In the genomic region with DNA sequence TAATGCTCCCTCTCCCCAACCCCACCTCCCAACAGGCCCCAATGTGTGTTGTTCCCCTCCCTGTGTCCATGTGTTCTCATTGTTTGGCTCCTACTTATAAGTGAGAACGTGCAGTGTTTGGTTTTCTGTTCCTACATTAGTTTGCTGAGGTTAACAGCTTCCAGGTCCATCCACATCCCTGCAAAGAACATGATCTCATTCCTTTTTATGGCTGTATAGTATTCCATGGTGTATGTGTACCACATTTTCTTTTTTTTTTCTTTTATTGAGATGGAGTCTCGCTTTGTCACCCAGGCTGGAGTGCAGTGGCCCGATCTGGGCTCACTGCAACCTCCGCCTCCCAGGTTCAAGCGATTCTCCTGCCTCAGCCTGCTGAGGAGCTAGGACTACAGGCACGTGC, we compare ENCODE assay signal across 8 cellular contexts.
DNase-seq lines count a peak whose midpoint lies in the region; ATAC-seq and TF ChIP-seq lines count a peak whose summit lies in the region.
"Not testable (repeated sequence)": the region's sequence is repeated elsewhere in the genome, so short reads cannot be mapped to it uniquely, and the experiment has no call there.

No MANE protein-coding gene starts in this region.

- H3K4me3 ChIP-seq in CD4-positive, alpha-beta memory T cell (ENCODE audit: low read length in 2 of 2); HEK293 (ENCODE audit: low read depth, low read length); skin epidermis: not testable (repeated sequence)

- H3K27ac Mint-ChIP-seq in CD14-positive monocyte (peak overlapping the region in 6 of 7 donors; percentile 57 to 95 (median 82)), T-helper 17 cell (peak overlapping the region; percentile 19), immature natural killer cell (peak overlapping the region in 5 of 6 donors; percentile 7 to 86 (median 60))
- peak overlapping the region in 5 of 7 donors; percentile 54 to 92 (median 81) for H3K27ac Mint-ChIP-seq in CD4-positive, alpha-beta memory T cell
- peak overlapping the region; percentile 68 for H3K27ac Mint-ChIP-seq in central memory CD8-positive, alpha-beta T cell (ENCODE audit: low read depth)
- peak overlapping the region in 9 of 10 donors; percentile 3 to 90 (median 75) for H3K27ac Mint-ChIP-seq in naive thymus-derived CD8-positive, alpha-beta T cell

- not testable (repeated sequence) for H3K9me3 Mint-ChIP-seq in CD14-positive monocyte; CD4-positive, alpha-beta memory T cell; central memory CD8-positive, alpha-beta T cell; immature natural killer cell; naive thymus-derived CD8-positive, alpha-beta T cell

- not testable (repeated sequence) for ATAC-seq in T-helper 17 cell; central memory CD8-positive, alpha-beta T cell (replicated peaks; ENCODE audit: extremely low read depth, poor library complexity, severe bottlenecking); naive thymus-derived CD8-positive, alpha-beta T cell

- not testable (repeated sequence) for H3K36me3 Mint-ChIP-seq in CD14-positive monocyte; CD4-positive, alpha-beta memory T cell; T-helper 17 cell (ENCODE audit: low read depth); central memory CD8-positive, alpha-beta T cell (ENCODE audit: insufficient read depth); naive thymus-derived CD8-positive, alpha-beta T cell
- peaks cover 10 to 18% (median 11%) of the 10 kb centered on the region in 3 donors for H3K36me3 Mint-ChIP-seq in immature natural killer cell

- not testable (repeated sequence) for H3K27me3 ChIP-seq in CD4-positive, alpha-beta memory T cell (ENCODE audit: insufficient read depth, low read length)

- H3K4me1 ChIP-seq in CD4-positive, alpha-beta memory T cell (ENCODE audit: insufficient read depth, low read length) = peaks cover 12% of the 10 kb centered on the region
- not testable (repeated sequence) for H3K4me1 ChIP-seq in HEK293 (ENCODE audit: control insufficient read depth, insufficient read depth, low read length)

- POLR2A ChIA-PET in CD4-positive, alpha-beta memory T cell (lab: Charles Lee; ENCODE audit: partially characterized antibody) = interaction anchor here (1.0 to 2.5 kb wide), 5 partner anchors 26 to 378 kb away, joined by 3 to 24 read pairs (median 4); no protein-coding TSS in a partner anchor
- POLR2A ChIA-PET in HEK293 (lab: Yijun Ruan, JAX) = not testable (repeated sequence)
- POLR2A ChIA-PET in naive thymus-derived CD8-positive, alpha-beta T cell (lab: Charles Lee) = interaction anchor here (0.9 to 1.3 kb wide), 2 partner anchors 9 to 27 kb away, joined by 3 read pairs; no protein-coding TSS in a partner anchor

- not testable (repeated sequence) for H3K27ac ChIP-seq in CD4-positive, alpha-beta memory T cell (ENCODE audit: low read depth, low read length); HEK293 (ENCODE audit: extremely low read depth, low read depth, low read length)
- peak overlapping the region in 11 of 21 experiments; percentile 2 to 78 (median 65) for H3K27ac ChIP-seq in skin epidermis

- H3K27me3 Mint-ChIP-seq in CD14-positive monocyte (ENCODE audit: low read depth in 3 of 3); CD4-positive, alpha-beta memory T cell; T-helper 17 cell; central memory CD8-positive, alpha-beta T cell; immature natural killer cell (ENCODE audit: low read depth in 3 of 3); naive thymus-derived CD8-positive, alpha-beta T cell: not testable (repeated sequence)

- H3K4me3 Mint-ChIP-seq in CD14-positive monocyte; T-helper 17 cell; central memory CD8-positive, alpha-beta T cell: not testable (repeated sequence)
- peak overlapping the region in 4 of 8 donors; percentile 0 to 55 (median 48) for H3K4me3 Mint-ChIP-seq in CD4-positive, alpha-beta memory T cell
- peak overlapping the region in 1 of 5 donors; percentile 7 for H3K4me3 Mint-ChIP-seq in immature natural killer cell
- peak overlapping the region in 2 of 10 donors; percentile 14 to 26 for H3K4me3 Mint-ChIP-seq in naive thymus-derived CD8-positive, alpha-beta T cell

- H3K36me3 ChIP-seq in CD4-positive, alpha-beta memory T cell (ENCODE audit: insufficient read depth, low read length); HEK293 (ENCODE audit: control insufficient read depth in 2 of 2, insufficient read depth in 1 of 2, low read length in 2 of 2): not testable (repeated sequence)

- intact Hi-C loops in CD14-positive monocyte (cut with micrococcal nuclease) = loop anchor here in 1 of 2 donors (5.0 kb wide), 1 partner anchor 38 kb away; no protein-coding TSS in a partner anchor
- intact Hi-C loops in CD4-positive, alpha-beta memory T cell (cut with micrococcal nuclease) = loop anchor here (5.0 kb wide), 1 partner anchor 38 kb away; no protein-coding TSS in a partner anchor

- not testable (repeated sequence) for H3K9me3 ChIP-seq in CD4-positive, alpha-beta memory T cell (ENCODE audit: control insufficient read depth in 1 of 2, low read length in 2 of 2); HEK293 (ENCODE audit: control insufficient read depth, insufficient read depth, low read depth, low read length); T-helper 17 cell (ENCODE audit: control insufficient read depth, low read length, poor library complexity, severe bottlenecking)

- not testable (repeated sequence) for DNase-seq in CD14-positive monocyte (ENCODE audit: low spot score); CD4-positive, alpha-beta memory T cell; T-helper 17 cell; central memory CD8-positive, alpha-beta T cell (ENCODE audit: low spot score in 2 of 2); immature natural killer cell; naive thymus-derived CD8-positive, alpha-beta T cell

- H3K4me1 Mint-ChIP-seq in CD14-positive monocyte (peaks cover 59% of the 10 kb centered on the region), T-helper 17 cell (peaks cover 22% of the 10 kb centered on the region), immature natural killer cell (peaks cover 57 to 79% of the 10 kb centered on the region in 2 donors)
- peaks cover 15 to 43% (median 29%) of the 10 kb centered on the region in 4 donors for H3K4me1 Mint-ChIP-seq in CD4-positive, alpha-beta memory T cell
- peaks cover 70% of the 10 kb centered on the region for H3K4me1 Mint-ChIP-seq in central memory CD8-positive, alpha-beta T cell
- peaks cover 18 to 56% (median 41%) of the 10 kb centered on the region in 4 donors for H3K4me1 Mint-ChIP-seq in naive thymus-derived CD8-positive, alpha-beta T cell

- CTCF ChIA-PET in CD4-positive, alpha-beta memory T cell (lab: Charles Lee; ENCODE audit: partially characterized antibody) = interaction anchor here (0.7 to 2.5 kb wide), 3 partner anchors 27 to 85 kb away, joined by 3 to 8 read pairs (median 4); no protein-coding TSS in a partner anchor
- CTCF ChIA-PET in HEK293 (lab: Yijun Ruan, JAX) = not testable (repeated sequence)

- not testable (repeated sequence) for TF ChIP-seq CTCF in CD14-positive monocyte (IDR thresholded peaks at IDR 0.05); HEK293 (tag by site-specific recombination; IDR thresholded peaks at IDR 0.05)

TF ChIP-seq in HEK293, 187 proteins besides CTCF, POLR2A, EP300 and RAD21:
- peak; percentile 55; the same call in 1 of the 2 replicates for TF ChIP-seq ZNF146 (tag by site-specific recombination; IDR thresholded peaks at IDR 0.05)

Comparison
In these comparisons a context has a peak if more than half of its experiments do, and no peak if none do; other contexts are left out.
1. H3K27ac Mint-ChIP-seq: peak in every context shown above with its lines; median percentile 82 in CD14-positive monocyte; 81 in CD4-positive, alpha-beta memory T cell; 75 in naive thymus-derived CD8-positive, alpha-beta T cell; 68 in central memory CD8-positive, alpha-beta T cell; 60 in immature natural killer cell; 19 in T-helper 17 cell.